ENCODE assay signal across 8 cellular contexts in the genomic region with DNA sequence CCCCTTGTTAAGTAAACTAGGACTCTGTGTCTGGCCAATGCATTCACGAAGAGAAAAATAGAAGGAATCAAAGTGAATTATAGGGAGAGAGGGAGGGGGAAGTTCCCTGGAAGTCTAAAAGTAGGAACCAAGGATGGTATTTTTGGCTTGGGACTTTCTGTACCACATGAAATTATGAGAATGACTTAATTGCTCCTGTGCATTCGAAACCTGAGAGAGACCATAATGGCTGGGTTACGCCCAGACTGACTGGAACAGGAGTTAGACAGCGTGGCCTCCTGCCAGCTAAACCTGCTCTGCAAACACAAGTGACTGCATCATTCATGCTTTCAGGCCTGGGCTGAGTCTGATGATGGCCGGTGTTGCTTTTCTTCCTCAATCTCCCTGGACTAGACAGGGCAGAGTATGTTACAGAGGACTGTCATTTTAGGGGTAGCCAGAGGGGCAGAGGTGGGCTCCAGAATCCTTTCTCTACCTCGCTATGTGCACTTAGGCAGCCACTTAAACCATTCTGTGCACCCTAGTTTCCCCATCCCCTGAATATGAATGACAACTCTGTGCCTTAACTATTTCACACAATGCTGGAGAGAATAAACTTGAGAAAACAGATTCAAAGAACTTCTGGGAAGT. TPM values are rescaled to one million over a fixed set of nuclear protein-coding genes. Genes with fewer than 3 reads are reported as not detected.
DNase-seq lines count a peak whose midpoint lies in the region; ATAC-seq, FAIRE-seq and TF ChIP-seq lines count a peak whose summit lies in the region.

No MANE protein-coding gene starts in this region.

- FAIRE-seq in RCC 7860 (lab: Jason Lieb, UNC) (peak; percentile 84), kidney (lab: Jason Lieb, UNC) (no peak)

- no peaks in the 10 kb centered on the region for H3K4me1 Mint-ChIP-seq in activated CD4-positive, alpha-beta T cell treated with anti-CD3 and anti-CD28 coated beads, Interleukin-2, amount 10 ng/mL, durations not matched to agents 7 days and 5 days
- peaks cover 0 to 35% (median under 1%) of the 10 kb centered on the region in 4 donors for H3K4me1 Mint-ChIP-seq in naive thymus-derived CD8-positive, alpha-beta T cell

- ATAC-seq in HG03457 (IDR thresholded peaks at IDR 0.05; ENCODE audit: unreplicated experiment), result peak; percentile 55
- ATAC-seq in naive thymus-derived CD8-positive, alpha-beta T cell, result no peak

- H3K9me3 Mint-ChIP-seq in activated CD4-positive, alpha-beta T cell treated with anti-CD3 and anti-CD28 coated beads, Interleukin-2, amount 10 ng/mL, durations not matched to agents 7 days and 5 days, result peaks cover 9% of the 10 kb centered on the region
- no peaks in the 10 kb centered on the region for H3K9me3 Mint-ChIP-seq in naive thymus-derived CD8-positive, alpha-beta T cell

- POLR2A ChIA-PET in activated CD4-positive, alpha-beta T cell treated with anti-CD3 and anti-CD28 coated beads, Interleukin-2, amount 10 ng/mL, durations not matched to agents 7 days and 5 days (lab: Charles Lee), result no interaction called here
- POLR2A ChIA-PET in naive thymus-derived CD8-positive, alpha-beta T cell (lab: Charles Lee), result no interaction called here

- TF ChIP-seq CTCF in kidney (IDR thresholded peaks at IDR 0.05; ENCODE audit: borderline replicate concordance, extremely low read depth, insufficient read depth) (no peak), vagina (IDR thresholded peaks at IDR 0.05) (no peak)

- peak overlapping the region; percentile 15 for H3K27ac Mint-ChIP-seq in activated CD4-positive, alpha-beta T cell treated with anti-CD3 and anti-CD28 coated beads, Interleukin-2, amount 10 ng/mL, durations not matched to agents 7 days and 5 days
- no peak overlapping the region for H3K27ac Mint-ChIP-seq in naive thymus-derived CD8-positive, alpha-beta T cell

- H3K4me3 Mint-ChIP-seq in activated CD4-positive, alpha-beta T cell treated with anti-CD3 and anti-CD28 coated beads, Interleukin-2, amount 10 ng/mL, durations not matched to agents 7 days and 5 days, result no peak overlapping the region
- no peak overlapping the region for H3K4me3 Mint-ChIP-seq in naive thymus-derived CD8-positive, alpha-beta T cell

- intact Hi-C loops in kidney (cut with DNase I) (no loop called here), vagina (cut with DNase I) (no loop called here)

- H3K27me3 Mint-ChIP-seq in activated CD4-positive, alpha-beta T cell treated with anti-CD3 and anti-CD28 coated beads, Interleukin-2, amount 10 ng/mL, durations not matched to agents 7 days and 5 days, result peaks cover 5% of the 10 kb centered on the region
- peaks cover 0 to 4% (median 0%) of the 10 kb centered on the region in 5 donors for H3K27me3 Mint-ChIP-seq in naive thymus-derived CD8-positive, alpha-beta T cell

- no peaks in the 10 kb centered on the region for H3K27me3 ChIP-seq in vagina

- H3K4me3 ChIP-seq in kidney (ENCODE audit: low read length in 2 of 2), result no peak overlapping the region
- H3K4me3 ChIP-seq in vagina, result no peak overlapping the region

- H3K4me1 ChIP-seq in kidney (ENCODE audit: control insufficient read depth in 1 of 2, insufficient read depth in 1 of 2, low read depth in 1 of 2, low read length in 2 of 2) (peaks cover 18 to 21% of the 10 kb centered on the region in 2 donors), vagina (peaks cover 44% of the 10 kb centered on the region)

- H3K36me3 ChIP-seq in kidney (ENCODE audit: control insufficient read depth in 1 of 2, insufficient read depth in 2 of 2, low read length in 2 of 2) (no peaks in the 10 kb centered on the region), vagina (no peaks in the 10 kb centered on the region)

- TF ChIP-seq POLR2A in vagina (IDR thresholded peaks at IDR 0.05), result no peak

- CTCF ChIA-PET in activated CD4-positive, alpha-beta T cell treated with anti-CD3 and anti-CD28 coated beads, Interleukin-2, amount 10 ng/mL, durations not matched to agents 7 days and 5 days (lab: Charles Lee), result no interaction called here

- H3K27ac ChIP-seq in kidney (ENCODE audit: low read depth in 2 of 2, low read length in 2 of 2) (peak overlapping the region; percentile 33 to 60), vagina (peak overlapping the region; percentile 42)

- H3K36me3 Mint-ChIP-seq in activated CD4-positive, alpha-beta T cell treated with anti-CD3 and anti-CD28 coated beads, Interleukin-2, amount 10 ng/mL, durations not matched to agents 7 days and 5 days (ENCODE audit: low read depth), result no peaks in the 10 kb centered on the region
- H3K36me3 Mint-ChIP-seq in naive thymus-derived CD8-positive, alpha-beta T cell, result no peaks in the 10 kb centered on the region

- DNase-seq in activated CD4-positive, alpha-beta T cell treated with anti-CD3 and anti-CD28 coated beads, Interleukin-2, amount 10 ng/mL, durations not matched to agents 7 days and 5 days, result no peak
- no peak for DNase-seq in activated CD4-positive, alpha-beta T cell treated with anti-CD3 and anti-CD28 coated beads, Interleukin-2, amount 50 U/mL, for 4 hours
- peak; percentile 42 for DNase-seq in RCC 7860 (ENCODE audit: low spot score)
- peak; percentile 94 for DNase-seq in kidney
- DNase-seq in vagina (ENCODE audit: extremely low spot score in 2 of 2), result peak in 1 of 2 donors; percentile 82
- DNase-seq in naive thymus-derived CD8-positive, alpha-beta T cell, result no peak
- DNase-seq in epidermal melanocyte (ENCODE audit: insufficient read length, low spot score), result no peak

- H3K9me3 ChIP-seq in kidney (ENCODE audit: control insufficient read depth in 1 of 2, low read length in 2 of 2) (no peaks in the 10 kb centered on the region), vagina (no peaks in the 10 kb centered on the region)

- H3K9ac ChIP-seq in kidney (ENCODE audit: low read length in 2 of 2), result no peak overlapping the region

RNA-seq across cellular contexts. Expression of a gene that starts 58.9 kb away (rescaled TPM):
- 10 to 100 TPM; 12.9 to 14.0 TPM for total RNA-seq in activated CD4-positive, alpha-beta T cell treated with anti-CD3 and anti-CD28 coated beads, Interleukin-2, amount 10 ng/mL, durations not matched to agents 7 days and 5 days
- 198 TPM for total RNA-seq in kidney
- 41.9 TPM for polyA plus RNA-seq in kidney (ENCODE audit: insufficient read depth, low read depth, low replicate concordance)
- total RNA-seq in vagina, result 16.9 TPM
- 1 to 10 TPM; 4.8 to 7.4 TPM for total RNA-seq in naive thymus-derived CD8-positive, alpha-beta T cell
- 1 to 10 TPM in 1 of 3 donors, under 1 TPM in 1, not detected in 1; 0.53 to 2.0 TPM for polyA plus RNA-seq in naive thymus-derived CD8-positive, alpha-beta T cell

Comparison
In these comparisons a context has a peak if more than half of its experiments do, and no peak if none do; other contexts are left out.
1. DNase-seq: peak in RCC 7860 (single experiment) and kidney (single experiment); none in activated CD4-positive, alpha-beta T cell treated with anti-CD3 and anti-CD28 coated beads, Interleukin-2, amount 10 ng/mL, durations not matched to agents 7 days and 5 days (single experiment), activated CD4-positive, alpha-beta T cell treated with anti-CD3 and anti-CD28 coated beads, Interleukin-2, amount 50 U/mL, for 4 hours (0 of 2), naive thymus-derived CD8-positive, alpha-beta T cell (0 of 10) and epidermal melanocyte (single experiment).
2. RNA of a gene that starts 58.9 kb away (total RNA-seq): 198 TPM in kidney (single experiment); 16.9 TPM in vagina (single experiment), 12.9 to 14.0 TPM in activated CD4-positive, alpha-beta T cell treated with anti-CD3 and anti-CD28 coated beads, Interleukin-2, amount 10 ng/mL, durations not matched to agents 7 days and 5 days and 4.8 to 7.4 TPM in naive thymus-derived CD8-positive, alpha-beta T cell; every median in the first group is over 10 times any median in the second.